Comparison of ENCODE assay signal across 9 cellular contexts in genomic region chr20:21096321-21097043, GRCh38. TPM values are rescaled to one million over a fixed set of nuclear protein-coding genes. Genes with fewer than 3 reads are reported as not detected.
A peak's percentile ranks its signal among the peaks of the same experiment; 100 is the strongest.
DNase-seq lines count a peak whose midpoint lies in the region; ATAC-seq lines count a peak whose summit lies in the region.
"Had no signal": no experiment of that assay in that cellular context is flagged by ENCODE, and none has a peak within 500 bp of the region (broad histone marks: within the 10 kb centered on the region; RNA-seq: fewer than 3 reads in every experiment).

No MANE protein-coding gene starts in this region.

- peaks cover 45% of the 10 kb centered on the region for H3K27me3 ChIP-seq in effector memory CD4-positive, alpha-beta T cell (replicated peaks; ENCODE audit: control insufficient read depth, insufficient read depth, low read length, poor library complexity, severe bottlenecking)

- intact Hi-C loops in left colon (cut with DNase I, micrococcal nuclease): no loop called here

- DNase-seq in SHP77 (lab: John Stamatoyannopoulos, UW) (peak; percentile 73 to 86), left colon (peak in 1 of 2 donors; percentile 11), dedifferentiated amniotic fluid mesenchymal stem cell (ENCODE audit: extremely low spot score) (no peak)
- no peak for DNase-seq in effector memory CD4-positive, alpha-beta T cell
- DNase-seq in stimulated activated naive CD4-positive, alpha-beta T cell treated with Interleukin-2 at 50 U/mL for 16 hours (lab: John Stamatoyannopoulos, UW): no peak

- no peaks in the 10 kb centered on the region for H3K9me3 ChIP-seq in effector memory CD4-positive, alpha-beta T cell (ENCODE audit: control insufficient read depth, low read length)

- ATAC-seq in GM18502 (IDR thresholded peaks at IDR 0.05; ENCODE audit: poor library complexity, unreplicated experiment): peak; percentile 56
- ATAC-seq in HG03565 (IDR thresholded peaks at IDR 0.05; ENCODE audit: unreplicated experiment): peak; percentile 51
- ATAC-seq in left colon: peak; percentile 43
- ATAC-seq in HG03175 (IDR thresholded peaks at IDR 0.05; ENCODE audit: unreplicated experiment): no peak

- no peak overlapping the region for H3K4me3 ChIP-seq in effector memory CD4-positive, alpha-beta T cell (ENCODE audit: insufficient read depth, low read depth, low read length, poor library complexity, severe bottlenecking)

- peaks cover 12% of the 10 kb centered on the region for H3K4me1 ChIP-seq in effector memory CD4-positive, alpha-beta T cell (ENCODE audit: control insufficient read depth, insufficient read depth, low read length, poor library complexity, severe bottlenecking)

- no peak overlapping the region for H3K27ac ChIP-seq in effector memory CD4-positive, alpha-beta T cell (ENCODE audit: insufficient read depth, low read length, poor library complexity, severe bottlenecking)

- H3K36me3 ChIP-seq in effector memory CD4-positive, alpha-beta T cell (ENCODE audit: control insufficient read depth, insufficient read depth, low read length): no peaks in the 10 kb centered on the region

RNA-seq across cellular contexts. Expression of gene LINC00237, which starts 9.7 kb away (rescaled TPM):
- not detected for total RNA-seq in left colon
- total RNA-seq: subcutaneous adipose tissue had no signal

RNA-seq across cellular contexts. Expression of gene KIZ, which starts 29.4 kb away (rescaled TPM):
- total RNA-seq in left colon: 10 to 100 TPM; 10.0 to 23.4 TPM

Comparison
In these comparisons a context has a peak if more than half of its experiments do, and no peak if none do; other contexts are left out.
1. DNase-seq: peak in SHP77 (2 of 2); none in effector memory CD4-positive, alpha-beta T cell (0 of 3), dedifferentiated amniotic fluid mesenchymal stem cell (single experiment) and stimulated activated naive CD4-positive, alpha-beta T cell treated with Interleukin-2 at 50 U/mL for 16 hours (single experiment).